ENCODE assay signal across 10 cellular contexts in genomic region chr14:88380405-88380804, GRCh38. TPM values are rescaled to one million over a fixed set of nuclear protein-coding genes. Genes with fewer than 3 reads are reported as not detected.
DNase-seq lines count a peak whose midpoint lies in the region; ATAC-seq, FAIRE-seq and TF ChIP-seq lines count a peak whose summit lies in the region.
"Had no signal": no experiment of that assay in that cellular context is flagged by ENCODE, and none has a peak within 500 bp of the region (broad histone marks: within the 10 kb centered on the region; RNA-seq: fewer than 3 reads in every experiment).

No MANE protein-coding gene starts in this region.

- H2BK12ac ChIP-seq in H1 (ENCODE audit: low read depth, low read length): no peak overlapping the region; the same call in 1 of the 2 replicates

- WGBS in H1 (ENCODE audit: extremely low coverage in 1 of 2, insufficient coverage in 1 of 2, insufficient read length in 1 of 2, insufficient replicate concordance in 2 of 2, low coverage in 1 of 2, low lambda C conversion rate in 2 of 2, missing lambda C conversion rate in 1 of 2), 2 experiments: 84% methylated on average over 3 of the region's 3 CpGs; no CpG with 5 or more reads in 1 of the 2 experiments
- 66% methylated on average over 3 of the region's 3 CpGs for WGBS in smooth muscle cell (ENCODE audit: low lambda C conversion rate)

- H3K27me3 ChIP-seq in H1 (replicated peaks in 1 of 4; ENCODE audit: control insufficient read depth in 3 of 4, extremely low read depth in 1 of 4, insufficient read depth in 3 of 4, low read length in 3 of 4) (no peaks in the 10 kb centered on the region), smooth muscle cell (ENCODE audit: low read depth) (no peaks in the 10 kb centered on the region)
- no peaks in the 10 kb centered on the region for H3K27me3 ChIP-seq in naive thymus-derived CD4-positive, alpha-beta T cell (ENCODE audit: control insufficient read depth in 2 of 2, insufficient read depth in 2 of 2, low read length in 2 of 2)

- peaks cover 0 to 43% (median 0%) of the 10 kb centered on the region in 5 donors for H3K27me3 Mint-ChIP-seq in naive thymus-derived CD4-positive, alpha-beta T cell

- no peaks in the 10 kb centered on the region for H3F3A ChIP-seq in smooth muscle cell (ENCODE audit: low read depth)

- H3K4me2 ChIP-seq in H1 (ENCODE audit: insufficient read depth in 1 of 2, low read depth in 2 of 2, low read length in 2 of 2): no peak overlapping the region; a peak in 1 of 4 replicates
- no peak overlapping the region for H3K4me2 ChIP-seq in smooth muscle cell

- CTCF ChIA-PET in H1 (lab: Charles Lee; ENCODE audit: partially characterized antibody): interaction anchor here (0.6 to 3.5 kb wide), 27 partner anchors 8 to 435 kb away, joined by 3 to 35 read pairs (median 4); no protein-coding TSS in a partner anchor
- CTCF ChIA-PET in naive thymus-derived CD4-positive, alpha-beta T cell (lab: Charles Lee): interaction anchor here (0.5 kb wide), 1 partner anchor 144 kb away, joined by 7 read pairs; no protein-coding TSS in a partner anchor

- TF ChIP-seq EP300 in H1 (IDR thresholded peaks at IDR 0.05; ENCODE audit: borderline replicate concordance in 1 of 2, low read depth in 2 of 2, low read length in 2 of 2): no peak

- H3K9ac ChIP-seq in H1 (replicated peaks in 1 of 4; ENCODE audit: extremely low read depth in 1 of 4, low read depth in 3 of 4, low read length in 3 of 4) (no peak overlapping the region), smooth muscle cell (ENCODE audit: low read depth) (no peak overlapping the region)

- peaks cover 6 to 17% (median 8%) of the 10 kb centered on the region in 7 donors for H3K4me1 Mint-ChIP-seq in naive thymus-derived CD4-positive, alpha-beta T cell

- H3K79me1 ChIP-seq in H1 (ENCODE audit: low read depth, low read length): no peaks in the 10 kb centered on the region

- H2BK120ac ChIP-seq in H1 (replicated peaks; ENCODE audit: low read depth, low read length): no peak overlapping the region

- H3K9me3 ChIP-seq in H1 (ENCODE audit: insufficient read depth in 2 of 2, low read depth in 1 of 2, low read length in 1 of 2): no peaks in the 10 kb centered on the region; a peak in 1 of 4 replicates
- H3K9me3 ChIP-seq in smooth muscle cell (replicated peaks; ENCODE audit: low read depth): no peaks in the 10 kb centered on the region
- H3K9me3 ChIP-seq in naive thymus-derived CD4-positive, alpha-beta T cell (ENCODE audit: control insufficient read depth in 2 of 3, low read length in 3 of 3): no peaks in the 10 kb centered on the region

- H3K4ac ChIP-seq in H1 (replicated peaks; ENCODE audit: insufficient read length, low read depth, low read length): no peak overlapping the region

- H4K20me1 ChIP-seq in H1 (replicated peaks in 1 of 2; ENCODE audit: control insufficient read depth in 1 of 2, insufficient read depth in 2 of 2, low read length in 2 of 2): no peaks in the 10 kb centered on the region
- no peaks in the 10 kb centered on the region for H4K20me1 ChIP-seq in smooth muscle cell (ENCODE audit: low read depth)

- peaks cover 1 to 5% (median 4%) of the 10 kb centered on the region in 4 experiments; a peak in 4 of 7 replicates for H3K4me1 ChIP-seq in H1 (replicated peaks in 1 of 4; ENCODE audit: control insufficient read depth in 3 of 4, insufficient read depth in 4 of 4, low read length in 3 of 4)
- no peaks in the 10 kb centered on the region for H3K4me1 ChIP-seq in smooth muscle cell (ENCODE audit: low read depth)
- no peaks in the 10 kb centered on the region for H3K4me1 ChIP-seq in naive thymus-derived CD4-positive, alpha-beta T cell (ENCODE audit: control insufficient read depth in 2 of 2, insufficient read depth in 2 of 2, low read length in 2 of 2)

- H4K5ac ChIP-seq in H1 (ENCODE audit: insufficient read length, low read depth, low read length): no peak overlapping the region

- peaks cover 3% of the 10 kb centered on the region; the same call in 1 of the 2 replicates for H3K23me2 ChIP-seq in H1 (ENCODE audit: low read depth, low read length)

- peaks cover 0 to 3% (median 0%) of the 10 kb centered on the region in 11 donors for H3K9me3 Mint-ChIP-seq in naive thymus-derived CD4-positive, alpha-beta T cell
- H3K9me3 Mint-ChIP-seq: activated B cell treated with CpG ODN at 0.5 μM for 24 hours had no signal

- H3K14ac ChIP-seq in H1 (ENCODE audit: insufficient read length): no peak overlapping the region

- no peak overlapping the region for H3K27ac Mint-ChIP-seq in naive thymus-derived CD4-positive, alpha-beta T cell
- H3K27ac Mint-ChIP-seq: activated B cell treated with CpG ODN at 0.5 μM for 24 hours had no signal

- no peak for FAIRE-seq in H1 (lab: Jason Lieb, UNC)

- POLR2A ChIA-PET in H1 (lab: Charles Lee; ENCODE audit: partially characterized antibody): interaction anchor here (0.9 kb wide), 1 partner anchor 51 kb away, joined by 3 read pairs; no protein-coding TSS in a partner anchor
- POLR2A ChIA-PET in naive thymus-derived CD4-positive, alpha-beta T cell (lab: Charles Lee): no interaction called here

- H3K36me3 Mint-ChIP-seq in naive thymus-derived CD4-positive, alpha-beta T cell: no peaks in the 10 kb centered on the region

- H3K56ac ChIP-seq in H1 (replicated peaks; ENCODE audit: insufficient read length, low read depth, low read length): no peak overlapping the region

- H2AFZ ChIP-seq in H1 (ENCODE audit: low read length): peak overlapping the region; percentile 68
- no peak overlapping the region for H2AFZ ChIP-seq in smooth muscle cell (ENCODE audit: low read depth)

- H3K4me3 ChIP-seq in H1 (ENCODE audit: extremely low read depth in 1 of 4, insufficient read depth in 2 of 4, low read depth in 3 of 4, low read length in 4 of 4) (no peak overlapping the region), smooth muscle cell (no peak overlapping the region)
- H3K4me3 ChIP-seq in naive thymus-derived CD4-positive, alpha-beta T cell (ENCODE audit: low read length): no peak overlapping the region

- no peak overlapping the region for H2BK20ac ChIP-seq in H1 (ENCODE audit: low read length)

- no peak overlapping the region for H4K8ac ChIP-seq in H1 (ENCODE audit: extremely low read depth, insufficient read depth, low read length)

- peak in 1 of 3 experiments; percentile 19; a peak in 2 of 4 replicates for TF ChIP-seq CTCF in H1 (IDR thresholded peaks at IDR 0.05; ENCODE audit: control extremely low read depth in 1 of 3, insufficient read depth in 1 of 3, low read depth in 1 of 3, low read length in 3 of 3)
- peak; percentile 22 for TF ChIP-seq CTCF in smooth muscle cell (IDR thresholded peaks at IDR 0.05; ENCODE audit: borderline replicate concordance, insufficient read depth, poor library complexity, severe bottlenecking)

- no peak overlapping the region for H2BK15ac ChIP-seq in H1 (ENCODE audit: low read length)

- no peak overlapping the region for H3K27ac ChIP-seq in H1 (ENCODE audit: low read depth, low read length)
- H3K27ac ChIP-seq in smooth muscle cell (ENCODE audit: low read depth): no peak overlapping the region
- H3K27ac ChIP-seq in naive thymus-derived CD4-positive, alpha-beta T cell (ENCODE audit: low read depth, low read length): no peak overlapping the region

- no peak overlapping the region for H2BK5ac ChIP-seq in H1 (ENCODE audit: low read depth, low read length)

- peak; percentile 51 for TF ChIP-seq RAD21 in H1 (IDR thresholded peaks at IDR 0.05 in 1 of 2, conservative IDR thresholded peaks at IDR 0.05 in 1 of 2; ENCODE audit: low read depth in 2 of 2, low read length in 2 of 2)

- H3K23ac ChIP-seq in H1 (ENCODE audit: insufficient read length): no peak overlapping the region

- H3K18ac ChIP-seq in H1 (ENCODE audit: extremely low read depth, low read length): no peak overlapping the region

- no peak overlapping the region for H3K4me3 Mint-ChIP-seq in naive thymus-derived CD4-positive, alpha-beta T cell
- H3K4me3 Mint-ChIP-seq: activated B cell treated with CpG ODN at 0.5 μM for 24 hours had no signal

- H3K79me2 ChIP-seq in H1 (ENCODE audit: control insufficient read depth in 1 of 2, insufficient read depth in 2 of 2, low read length in 2 of 2) (no peaks in the 10 kb centered on the region), smooth muscle cell (ENCODE audit: low read depth) (no peaks in the 10 kb centered on the region)

- no peak for ATAC-seq in GM21528 (IDR thresholded peaks at IDR 0.05; ENCODE audit: low FRiP score, unreplicated experiment)
- no peak for ATAC-seq in naive thymus-derived CD4-positive, alpha-beta T cell

- H4K91ac ChIP-seq in H1 (replicated peaks; ENCODE audit: insufficient read length, low read length): no peak overlapping the region

- H2AK5ac ChIP-seq in H1 (ENCODE audit: low read depth, low read length): no peak overlapping the region

- DNase-seq in NOMO-1 (lab: John Stamatoyannopoulos, UW; ENCODE audit: unreplicated experiment in 2 of 2) (peak; percentile 1 to 31), NOMO-1 treated with dmso at 0.1 percent for 144 hours (lab: John Stamatoyannopoulos, UW; ENCODE audit: unreplicated experiment) (no peak), NCI-H2171 treated with DMSO at 0.1 percent for 48 hours (lab: John Stamatoyannopoulos, UW) (peak; percentile 35), H1 (ENCODE audit: low read depth in 1 of 2, low spot score in 2 of 2) (no peak), smooth muscle cell (lab: John Stamatoyannopoulos, UW; ENCODE audit: unreplicated experiment) (no peak)
- DNase-seq in effector CD8-positive, alpha-beta T cell (lab: John Stamatoyannopoulos, UW): no peak
- no peak for DNase-seq in naive thymus-derived CD4-positive, alpha-beta T cell
- DNase-seq: activated B cell treated with CpG ODN at 0.5 μM for 24 hours, KG1 had no signal

- no peak for TF ChIP-seq POLR2A in H1 (IDR thresholded peaks at IDR 0.05; ENCODE audit: control extremely low read depth in 1 of 2, low read depth in 2 of 2, low read length in 2 of 2)

- no peaks in the 10 kb centered on the region for H3K36me3 ChIP-seq in H1 (ENCODE audit: control insufficient read depth in 2 of 4, insufficient read depth in 4 of 4, low read length in 3 of 4)
- H3K36me3 ChIP-seq in smooth muscle cell (ENCODE audit: low read depth): no peaks in the 10 kb centered on the region
- H3K36me3 ChIP-seq in naive thymus-derived CD4-positive, alpha-beta T cell (ENCODE audit: control insufficient read depth in 2 of 3, insufficient read depth in 3 of 3, low read length in 3 of 3): peaks cover 0 to 2% (median 0%) of the 10 kb centered on the region in 3 experiments

- intact Hi-C loops in naive thymus-derived CD4-positive, alpha-beta T cell (cut with micrococcal nuclease): loop anchor here (1.0 to 10.0 kb wide), 4 partner anchors 174 to 1574 kb away; partner anchors contain the start of genes EFCAB11 (in 1 of the 2), PTPN21 (in 1 of the 2) and TDP1 (in 1 of the 2)

RNA-seq across cellular contexts. Expression of gene SPATA7, which starts 5.1 kb away (rescaled TPM):
- 6.0 and 6.7 TPM in 2 replicates for total RNA-seq in H1 (2021; fragmentation: NEBNext Ultra II Directional; extraction: Animal tissue kit (Norgen Biotek cat#: 25700))
- polyA plus RNA-seq in H1 (2011; rRNA removed): 2.7 and 3.8 TPM in 2 replicates
- 5.1 TPM for polyA plus RNA-seq in H1 (2011; cell fraction: cytosol; rRNA removed)
- polyA plus RNA-seq in H1 (2011; cell fraction: nucleus; rRNA removed): 7.9 TPM
- 5.0 to 8.8 TPM (median 5.2 TPM) in 4 replicates for polyA plus RNA-seq in H1 (2012, experiment 1 of 2)
- polyA plus RNA-seq in H1 (2012, experiment 2 of 2): 0.47 TPM
- polyA plus RNA-seq in H1 (2013, experiment 1 of 2): 7.0 TPM
- polyA plus RNA-seq in H1 (2013, experiment 2 of 2): 7.1 TPM
- 6.2 and 8.3 TPM in 2 replicates for polyA minus RNA-seq in H1 (2011; rRNA and poly(A)+ RNA removed)
- 3.4 TPM for polyA minus RNA-seq in H1 (2011; cell fraction: cytosol; rRNA and poly(A)+ RNA removed)
- 29.7 TPM for polyA minus RNA-seq in H1 (2011; cell fraction: nucleus; rRNA and poly(A)+ RNA removed)
- 23.2 and 25.3 TPM in 2 replicates for total RNA-seq in smooth muscle cell
- polyA plus RNA-seq in smooth muscle cell: 8.8 and 9.6 TPM in 2 replicates
- 1 to 10 TPM; 1.9 to 4.3 (median 2.5) TPM for total RNA-seq in naive thymus-derived CD4-positive, alpha-beta T cell
- polyA plus RNA-seq in naive thymus-derived CD4-positive, alpha-beta T cell: 1 to 10 TPM; 4.2 to 6.1 TPM

RNA-seq across cellular contexts. Expression of gene KCNK10, which starts 57.3 kb away (rescaled TPM):
- total RNA-seq in H1 (2021; fragmentation: NEBNext Ultra II Directional; extraction: Animal tissue kit (Norgen Biotek cat#: 25700)): 0.63 and 0.94 TPM in 2 replicates
- polyA plus RNA-seq in H1 (2011; rRNA removed) (0.45 and 0.52 TPM in 2 replicates), smooth muscle cell (not detected in 2 replicates)
- 0.80 TPM for polyA plus RNA-seq in H1 (2011; cell fraction: cytosol; rRNA removed)
- polyA plus RNA-seq in H1 (2011; cell fraction: nucleus; rRNA removed): 1.7 TPM
- polyA plus RNA-seq in H1 (2012, experiment 1 of 2): 0.73 to 1.0 TPM (median 0.83 TPM) in 4 replicates
- 0.17 TPM for polyA plus RNA-seq in H1 (2012, experiment 2 of 2)
- 0.59 TPM for polyA plus RNA-seq in H1 (2013, experiment 1 of 2)
- 0.94 TPM for polyA plus RNA-seq in H1 (2013, experiment 2 of 2)
- 1.4 and 3.0 TPM in 2 replicates for polyA minus RNA-seq in H1 (2011; rRNA and poly(A)+ RNA removed)
- polyA minus RNA-seq in H1 (2011; cell fraction: cytosol; rRNA and poly(A)+ RNA removed): 1.5 TPM
- 1.5 TPM for polyA minus RNA-seq in H1 (2011; cell fraction: nucleus; rRNA and poly(A)+ RNA removed)
- total RNA-seq in smooth muscle cell: not detected in 2 replicates
- total RNA-seq in naive thymus-derived CD4-positive, alpha-beta T cell: under 1 TPM in 2 of 5 experiments, not detected in 3; 0.10 to 0.21 TPM
- polyA plus RNA-seq in naive thymus-derived CD4-positive, alpha-beta T cell: not detected

Comparison
In these comparisons a context has a peak if more than half of its experiments do, and no peak if none do; other contexts are left out.
1. DNase-seq: peak in NOMO-1 (2 of 2) and NCI-H2171 treated with DMSO at 0.1 percent for 48 hours (single experiment); none in NOMO-1 treated with dmso at 0.1 percent for 144 hours (single experiment), H1 (0 of 2), smooth muscle cell (single experiment), effector CD8-positive, alpha-beta T cell (single experiment) and naive thymus-derived CD4-positive, alpha-beta T cell (0 of 9).